Comparison of ENCODE assay signal across 11 cellular contexts in genomic region chr12:54197037-54197909, GRCh38. TPM values are rescaled to one million over a fixed set of nuclear protein-coding genes. Genes with fewer than 3 reads are reported as not detected.
DNase-seq lines count a peak whose midpoint lies in the region; ATAC-seq, FAIRE-seq and TF ChIP-seq lines count a peak whose summit lies in the region.
"Had no signal": no experiment of that assay in that cellular context is flagged by ENCODE, and none has a peak within 500 bp of the region (broad histone marks: within the 10 kb centered on the region; RNA-seq: fewer than 3 reads in every experiment).

No MANE protein-coding gene starts in this region.

- H3K4me3 ChIP-seq in GM06990 (replicated peaks; ENCODE audit: low read depth, low read length) (no peak overlapping the region), GM12878 (no peak overlapping the region), osteoblast (ENCODE audit: insufficient read depth, low read length) (no peak overlapping the region)

- CTCF ChIA-PET in GM12878 (lab: Yijun Ruan, JAX), result interaction anchor here (1.0 to 11.5 kb wide), 5 partner anchors 12 to 191 kb away, joined by 3 to 343 read pairs (median 10); partner anchors contain the start of genes HOXC5 and HOXC6

- 28% methylated on average over 12 of the region's 12 CpGs for WGBS in GM12878 (ENCODE audit: insufficient coverage, insufficient replicate concordance, low lambda C conversion rate, missing lambda C conversion rate)

- intact Hi-C loops in GM12878 (cut with micrococcal nuclease; ENCODE audit: unreplicated experiment), result no loop called here

- peak overlapping the region; percentile 39; the same call in 1 of the 2 replicates for H2AFZ ChIP-seq in GM12878 (ENCODE audit: control insufficient read depth, low read depth, low read length)
- peak overlapping the region; percentile 83 for H2AFZ ChIP-seq in osteoblast (ENCODE audit: low read length)

- peaks cover 21% of the 10 kb centered on the region for H3K4me1 ChIP-seq in GM12878 (ENCODE audit: control insufficient read depth, insufficient read depth, low read length)
- H3K4me1 ChIP-seq in osteoblast (ENCODE audit: insufficient read depth, low read length), result peaks cover 27% of the 10 kb centered on the region

- RAD21 ChIA-PET in GM12878 (lab: Charles Lee; ENCODE audit: unreplicated experiment), result interaction anchor here (0.6 to 1.1 kb wide), 5 partner anchors 10 to 192 kb away, joined by 3 to 6 read pairs (median 4); partner anchors contain the start of gene HOXC5

- TF ChIP-seq RAD21 in GM12878 (IDR thresholded peaks at IDR 0.05; ENCODE audit: insufficient read depth, low read depth, low read length), result no peak

- FAIRE-seq in HTR-8/SVneo (lab: Jason Lieb, UNC), result no peak
- no peak for FAIRE-seq in GM12878 (lab: Jason Lieb, UNC)

- H3K9me3 ChIP-seq in GM12878 (replicated peaks; ENCODE audit: control insufficient read depth, insufficient read depth, low read length) (no peaks in the 10 kb centered on the region), osteoblast (ENCODE audit: low read depth, low read length) (no peaks in the 10 kb centered on the region)

- peak; percentile 41 for DNase-seq in GM06990 (ENCODE audit: extremely low read depth, insufficient read length)
- DNase-seq in HTR-8/SVneo (ENCODE audit: insufficient read length, low spot score), result peak; percentile 28
- DNase-seq in GM12878 (ENCODE audit: low read depth, low spot score), result no peak
- peak; percentile 95 for DNase-seq in osteoblast (ENCODE audit: insufficient read length, low spot score, missing footprints)
- DNase-seq in iPS-NIHi11 (ENCODE audit: low spot score), result no peak
- DNase-seq in GM19240 (ENCODE audit: insufficient read length, low spot score), result no peak
- no peak for DNase-seq in activated CD4-positive, alpha-beta T cell treated with anti-CD3 and anti-CD28 coated beads for 4 hours
- DNase-seq: activated CD8-positive, alpha-beta memory T cell treated with anti-CD3 and anti-CD28 coated beads, Interleukin-2, amount 50 U/mL, for 48 hours; NCI-H524 treated with DMSO at 0.1 percent for 48 hours; T-helper 17 cell had no signal

- SMC1A ChIA-PET in GM12878 (lab: Charles Lee; ENCODE audit: uncharacterized antibody, unreplicated experiment), result interaction anchor here (0.8 to 2.3 kb wide), 4 partner anchors 7 to 11 kb away, joined by 3 to 11 read pairs (median 4); partner anchors contain the start of gene SMUG1

- H3K4me2 ChIP-seq in GM12878 (ENCODE audit: control insufficient read depth, insufficient read depth) (no peak overlapping the region), osteoblast (ENCODE audit: insufficient read depth, low read length) (peak overlapping the region; percentile 15)

- POLR2A ChIA-PET in GM12878 (lab: Charles Lee), result no interaction called here

- H4K20me1 ChIP-seq in GM12878 (ENCODE audit: control insufficient read depth, insufficient read depth), result no peaks in the 10 kb centered on the region
- H4K20me1 ChIP-seq in osteoblast (ENCODE audit: insufficient read depth, low read length), result no peaks in the 10 kb centered on the region

- H3K9ac ChIP-seq in GM12878 (ENCODE audit: control insufficient read depth, insufficient read depth, low read length), result no peak overlapping the region

- H3K36me3 ChIP-seq in GM06990 (ENCODE audit: control insufficient read depth, insufficient read depth, low read length), result no peaks in the 10 kb centered on the region
- H3K36me3 ChIP-seq in GM12878 (ENCODE audit: control insufficient read depth in 2 of 2, insufficient read depth in 2 of 2, low read length in 1 of 2), result no peaks in the 10 kb centered on the region
- H3K36me3 ChIP-seq in osteoblast (ENCODE audit: insufficient read depth, low read length), result no peaks in the 10 kb centered on the region

- H3K27me3 ChIP-seq in GM06990 (replicated peaks; ENCODE audit: control insufficient read depth, insufficient read depth, low read length) (no peaks in the 10 kb centered on the region), GM12878 (replicated peaks in 1 of 2; ENCODE audit: control insufficient read depth in 2 of 2, insufficient read depth in 2 of 2, low read length in 1 of 2) (peaks cover 0 to 3% of the 10 kb centered on the region in 2 experiments; a peak in 1 of 4 replicates), osteoblast (ENCODE audit: insufficient read depth, low read length) (no peaks in the 10 kb centered on the region)

- in situ Hi-C loops in GM12878 (cut with MboI), result loop anchor here (10.0 kb wide), 1 partner anchor 172 kb away; the partner anchor contains the start of gene HOXC6

- TF ChIP-seq EP300 in GM12878 (IDR thresholded peaks at IDR 0.05; ENCODE audit: borderline replicate concordance in 1 of 2, control insufficient read depth in 1 of 2, low read depth in 2 of 2, low read length in 2 of 2), result 0 out of 4 replicates have a peak, but pooled peaks of 1 of the 2 experiments have one; percentile 11

- no TSS peak for BruUV-seq in GM12878 (replicated peaks; lab: Mats Ljungman, UMichigan)

- TF ChIP-seq CTCF in GM06990 (IDR thresholded peaks at IDR 0.05; ENCODE audit: insufficient read depth, low read length, poor library complexity, severe bottlenecking) (no peak), GM12878 (IDR thresholded peaks at IDR 0.05 in 2 of 3, conservative IDR thresholded peaks at IDR 0.05 in 1 of 3; ENCODE audit: control insufficient read depth in 2 of 3, extremely low read depth in 1 of 3, insufficient read depth in 1 of 3, low read depth in 3 of 3, low read length in 3 of 3) (no peak), osteoblast (IDR thresholded peaks at IDR 0.05; ENCODE audit: extremely low read depth, low read depth, low read length) (no peak)

- ATAC-seq in GM12878 (peak; percentile 44), HG02840 (IDR thresholded peaks at IDR 0.05; ENCODE audit: low FRiP score, unreplicated experiment) (no peak)
- ATAC-seq: T-helper 17 cell had no signal

- H3K79me2 ChIP-seq in GM12878 (ENCODE audit: control insufficient read depth, insufficient read depth, low read length) (no peaks in the 10 kb centered on the region), osteoblast (ENCODE audit: insufficient read depth, low read length) (no peaks in the 10 kb centered on the region)

- TF ChIP-seq POLR2A in GM12878 (IDR thresholded peaks at IDR 0.05; ENCODE audit: low read depth, low read length), result no peak

- H3K27ac ChIP-seq in GM12878 (ENCODE audit: control insufficient read depth, insufficient read depth) (no peak overlapping the region), osteoblast (ENCODE audit: low read depth, low read length) (peak overlapping the region; percentile 55)

TF ChIP-seq in GM12878, 131 proteins besides CTCF, POLR2A, EP300 and RAD21 (continues in another document):
- TF ChIP-seq PAX5 (IDR thresholded peaks at IDR 0.05; ENCODE audit: borderline replicate concordance, low read depth, low read length) (0 out of 2 replicates have a peak, but pooled peaks have one; percentile 17), MXI1 (IDR thresholded peaks at IDR 0.05; ENCODE audit: low read depth, low read length) (peak; percentile 30; the same call in 1 of the 2 replicates), POU2F2 (IDR thresholded peaks at IDR 0.05; ENCODE audit: borderline replicate concordance, low read depth, low read length) (peak; percentile 98; the same call in 2 of the 3 replicates), HDAC2 (IDR thresholded peaks at IDR 0.05) (no peak), NFXL1 (IDR thresholded peaks at IDR 0.05; ENCODE audit: borderline replicate concordance) (no peak), BHLHE40 (IDR thresholded peaks at IDR 0.05; ENCODE audit: borderline replicate concordance in 1 of 2, low read depth in 2 of 2, low read length in 1 of 2) (peak; percentile 63 to 67; a peak in 2 of 4 replicates), CHD4 (IDR thresholded peaks at IDR 0.05) (no peak), ZBTB4 (CRISPR knock-in tag; IDR thresholded peaks at IDR 0.05) (no peak)

RNA-seq across cellular contexts. Expression of gene SMUG1, which starts 8.5 kb away (rescaled TPM):
- total RNA-seq in GM12878 (2013; cell fraction: nucleolus; rRNA removed), result 66.8 and 75.9 TPM in 2 replicates
- 38.7 and 47.3 TPM in 2 replicates for total RNA-seq in GM12878 (2014; rRNA removed)
- 26.0 and 28.0 TPM in 2 replicates for total RNA-seq in GM12878 (2014; rRNA removed; fragmentation: Illumina TruSeq; extraction: Trizol)
- total RNA-seq in GM12878 (2021), result 27.4 and 28.2 TPM in 2 replicates
- polyA plus RNA-seq in GM12878 (2011; ENCODE audit: low read depth), result 31.3 TPM
- polyA plus RNA-seq in GM12878 (2011; rRNA removed), result 30.0 and 32.4 TPM in 2 replicates
- polyA plus RNA-seq in GM12878 (2011; cell fraction: cytosol; rRNA removed), result 40.8 and 46.0 TPM in 2 replicates
- 33.9 and 44.5 TPM in 2 replicates for polyA plus RNA-seq in GM12878 (2011; cell fraction: nucleus; rRNA removed)
- polyA plus RNA-seq in GM12878 (2012), result 29.1 and 30.7 TPM in 2 replicates
- 13.8 and 24.6 TPM in 2 replicates for polyA plus RNA-seq in GM12878 (2014; fragmentation: Illumina TruSeq; extraction: Trizol)
- 10 to 100 TPM; 67.5 to 72.4 TPM for polyA plus RNA-seq in GM12878 (2014; fragmentation: Nextera tagmentation; extraction: Ambion mirVana)
- polyA plus RNA-seq in GM12878 (2014; rRNA removed), result 55.4 and 59.8 TPM in 2 replicates
- polyA plus RNA-seq in GM12878 (2016; fragmentation: Nextera tagmentation; extraction: Ambion mirVana), result 10 to 100 TPM; 37.9 to 38.3 TPM
- polyA minus RNA-seq in GM12878 (2011; rRNA and poly(A)+ RNA removed), result 19.5 and 36.0 TPM in 2 replicates
- polyA minus RNA-seq in GM12878 (2011; cell fraction: cytosol; rRNA and poly(A)+ RNA removed), result 5.5 and 10.4 TPM in 2 replicates
- polyA minus RNA-seq in GM12878 (2011; cell fraction: nucleus; rRNA and poly(A)+ RNA removed), result 21.0 and 31.2 TPM in 2 replicates
- total RNA-seq in osteoblast, result 23.5 and 36.5 TPM in 2 replicates

Comparison
In these comparisons a context has a peak if more than half of its experiments do, and no peak if none do; other contexts are left out.
1. DNase-seq: peak in GM06990 (single experiment), HTR-8/SVneo (single experiment) and osteoblast (single experiment); none in GM12878 (single experiment), iPS-NIHi11 (single experiment), GM19240 (single experiment) and activated CD4-positive, alpha-beta T cell treated with anti-CD3 and anti-CD28 coated beads for 4 hours (0 of 2).